ENCODE assay signal across 8 cellular contexts in genomic region chr18:63979409-63979908, GRCh38.
DNase-seq lines count a peak whose midpoint lies in the region; ATAC-seq, FAIRE-seq and TF ChIP-seq lines count a peak whose summit lies in the region.

No MANE protein-coding gene starts in this region.

- H3K79me2 ChIP-seq in parathyroid adenoma: no peaks in the 10 kb centered on the region

- H3K27ac ChIP-seq in parathyroid adenoma: no peak overlapping the region

- peak; percentile 64 for ATAC-seq in GM19324 (IDR thresholded peaks at IDR 0.05; ENCODE audit: low FRiP score, unreplicated experiment)
- ATAC-seq in HG03432 (IDR thresholded peaks at IDR 0.05; ENCODE audit: unreplicated experiment): peak; percentile 84

- DNase-seq in D721Med (ENCODE audit: insufficient read length, low spot score): peak; percentile 58
- DNase-seq in NCI-H82 (lab: John Stamatoyannopoulos, UW): peak; percentile 76
- DNase-seq in activated naive CD4-positive, alpha-beta T cell treated with anti-CD3 and anti-CD28 coated beads, Interleukin-2, amount 50 U/mL, for 16 hours: peak; percentile 24
- peak; percentile 61 for DNase-seq in glomerular visceral epithelial cell (ENCODE audit: extremely low spot score)
- DNase-seq in NCI-H187 (lab: John Stamatoyannopoulos, UW): no peak

- peak overlapping the region; percentile 56 for H2AFZ ChIP-seq in parathyroid adenoma

- no peaks in the 10 kb centered on the region for H3K27me3 ChIP-seq in parathyroid adenoma (ENCODE audit: control insufficient read depth, insufficient read depth, low read length)

- TF ChIP-seq CTCF in D721Med (IDR thresholded peaks at IDR 0.05; ENCODE audit: insufficient read depth, missing control alignments): peak; percentile 91
- peak; percentile 82 for TF ChIP-seq CTCF in parathyroid adenoma (IDR thresholded peaks at IDR 0.05)

- no peaks in the 10 kb centered on the region for H3K4me1 ChIP-seq in parathyroid adenoma

- FAIRE-seq in D721Med (lab: Jason Lieb, UNC): peak; percentile 100

- H3K9me3 ChIP-seq in parathyroid adenoma (ENCODE audit: control insufficient read depth, low read length): no peaks in the 10 kb centered on the region

- H3K4me2 ChIP-seq in parathyroid adenoma (ENCODE audit: low read length): no peak overlapping the region

- no peak overlapping the region for H3K9ac ChIP-seq in parathyroid adenoma

- H3K4me3 ChIP-seq in parathyroid adenoma (ENCODE audit: low read depth, low read length): no peak overlapping the region

- no peaks in the 10 kb centered on the region for H3K36me3 ChIP-seq in parathyroid adenoma (ENCODE audit: control insufficient read depth, insufficient read depth, low read length)

Comparison
In these comparisons a context has a peak if more than half of its experiments do, and no peak if none do; other contexts are left out.
1. DNase-seq: peak in D721Med (single experiment), NCI-H82 (single experiment), activated naive CD4-positive, alpha-beta T cell treated with anti-CD3 and anti-CD28 coated beads, Interleukin-2, amount 50 U/mL, for 16 hours (single experiment) and glomerular visceral epithelial cell (single experiment); none in NCI-H187 (0 of 2).